In the genomic region with DNA sequence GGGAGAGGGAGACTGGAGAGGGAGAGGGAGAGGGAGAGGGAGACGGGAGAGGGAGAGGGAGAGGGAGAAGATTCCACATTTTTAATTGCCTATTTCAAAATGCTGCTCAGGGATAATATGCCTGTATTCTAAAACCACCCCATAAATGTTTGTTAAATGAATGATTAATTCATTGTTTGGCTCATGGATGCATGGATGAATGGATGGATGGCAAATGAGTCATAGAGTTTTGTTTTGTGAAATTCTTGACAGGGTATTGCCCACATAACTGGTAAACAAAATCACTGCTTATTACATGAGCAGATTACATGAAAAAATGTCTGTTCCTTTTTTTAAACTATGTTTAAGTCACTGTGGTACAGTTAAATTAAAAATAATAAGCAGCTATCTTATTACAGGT, we compare ENCODE assay signal across 18 cellular contexts.
DNase-seq lines count a peak whose midpoint lies in the region; TF ChIP-seq lines count a peak whose summit lies in the region.
"Had no signal": no experiment of that assay in that cellular context is flagged by ENCODE, and none has a peak within 500 bp of the region (broad histone marks: within the 10 kb centered on the region; RNA-seq: fewer than 3 reads in every experiment).

No MANE protein-coding gene starts in this region.

- H3K4me3 Mint-ChIP-seq in mesothelial cell of epicardium, result no peak overlapping the region
- H3K4me3 Mint-ChIP-seq: CD4-positive, alpha-beta T cell; H9 had no signal

- no peaks in the 10 kb centered on the region for H3K27me3 ChIP-seq in tibial nerve

- H3K27ac ChIP-seq in RWPE1, result no peak overlapping the region
- H3K27ac ChIP-seq in tibial nerve, result no peak overlapping the region
- H3K27ac ChIP-seq: 22Rv1, A549, C4-2B had no signal

- WGBS in tibial nerve, 2 donors, result 44 to 50% methylated on average over 1 of the region's 1 CpG

- H3K36me3 Mint-ChIP-seq in mesothelial cell of epicardium, result peaks cover 2% of the 10 kb centered on the region

- H3K36me3 ChIP-seq in tibial nerve, result no peaks in the 10 kb centered on the region

- TF ChIP-seq EP300 in tibial nerve (IDR thresholded peaks at IDR 0.05), result no peak

- no peak for TF ChIP-seq POLR2A in tibial nerve (IDR thresholded peaks at IDR 0.05)

- H3K4me1 ChIP-seq in tibial nerve, result no peaks in the 10 kb centered on the region
- H3K4me1 ChIP-seq: A549, Caco-2 had no signal

- no peaks in the 10 kb centered on the region for H3K9me3 ChIP-seq in tibial nerve
- H3K9me3 ChIP-seq: A549, Caco-2 had no signal

- H3K4me1 Mint-ChIP-seq in mesothelial cell of epicardium, result no peaks in the 10 kb centered on the region

- CTCF ChIA-PET in RWPE1 (lab: Yijun Ruan, JAX), result interaction anchor here (0.7 kb wide), 1 partner anchor 419 kb away, joined by 3 read pairs; no protein-coding TSS in a partner anchor

- TF ChIP-seq CTCF in RWPE1 (conservative IDR thresholded peaks at IDR 0.05; ENCODE audit: low read depth), result no peak
- no peak for TF ChIP-seq CTCF in epithelial cell of proximal tubule (conservative IDR thresholded peaks at IDR 0.05; ENCODE audit: low read depth, low read length)
- TF ChIP-seq CTCF in tibial nerve (IDR thresholded peaks at IDR 0.05), result no peak
- no peak for TF ChIP-seq CTCF in mesothelial cell of epicardium (IDR thresholded peaks at IDR 0.05; ENCODE audit: unreplicated experiment)

- DNase-seq in DMS53 (lab: John Stamatoyannopoulos, UW) (peak; percentile 13), DMS53 treated with DMSO at 0.1 percent for 48 hours (lab: John Stamatoyannopoulos, UW; ENCODE audit: unreplicated experiment) (no peak), RWPE1 (ENCODE audit: low spot score) (peak; percentile 4), epithelial cell of proximal tubule (ENCODE audit: low read depth) (peak; percentile 29), renal cortical epithelial cell (ENCODE audit: low read depth) (peak; percentile 76), tibial nerve (ENCODE audit: low spot score in 2 of 2) (no peak), mesothelial cell of epicardium (ENCODE audit: low spot score in 2 of 2, unreplicated experiment in 2 of 2) (no peak)
- DNase-seq in stimulated activated CD4-positive, alpha-beta T cell treated with anti-CD3 and anti-CD28 coated beads, Interleukin-4, amount 100 ng/mL, for 24 hours, result no peak
- DNase-seq: AML-193; Caco-2; CD4-positive, alpha-beta T cell; DMS79; H9; IMR-90 had no signal

- H3K4me3 ChIP-seq in epithelial cell of proximal tubule (ENCODE audit: low read depth, low read length), result no peak overlapping the region
- no peak overlapping the region for H3K4me3 ChIP-seq in tibial nerve
- H3K4me3 ChIP-seq: A549, GM12878 had no signal

- no peak overlapping the region for H3K27ac Mint-ChIP-seq in mesothelial cell of epicardium
- H3K27ac Mint-ChIP-seq: CD4-positive, alpha-beta T cell; H9 had no signal

- H3K9me3 Mint-ChIP-seq in mesothelial cell of epicardium, result peaks cover 3% of the 10 kb centered on the region
- H3K9me3 Mint-ChIP-seq: CD4-positive, alpha-beta T cell had no signal

- H3K27me3 Mint-ChIP-seq in mesothelial cell of epicardium (ENCODE audit: low read depth), result no peaks in the 10 kb centered on the region
- H3K27me3 Mint-ChIP-seq: CD4-positive, alpha-beta T cell had no signal

- POLR2A ChIA-PET in RWPE1 (lab: Yijun Ruan, JAX; ENCODE audit: low non-redundant PET), result no interaction called here

Comparison
In these comparisons a context has a peak if more than half of its experiments do, and no peak if none do; other contexts are left out.
1. DNase-seq: peak in DMS53 (single experiment), RWPE1 (single experiment), epithelial cell of proximal tubule (single experiment) and renal cortical epithelial cell (single experiment); none in DMS53 treated with DMSO at 0.1 percent for 48 hours (single experiment), stimulated activated CD4-positive, alpha-beta T cell treated with anti-CD3 and anti-CD28 coated beads, Interleukin-4, amount 100 ng/mL, for 24 hours (single experiment), tibial nerve (0 of 2) and mesothelial cell of epicardium (0 of 2).